ENCODE assay signal across 9 cellular contexts in the genomic region with DNA sequence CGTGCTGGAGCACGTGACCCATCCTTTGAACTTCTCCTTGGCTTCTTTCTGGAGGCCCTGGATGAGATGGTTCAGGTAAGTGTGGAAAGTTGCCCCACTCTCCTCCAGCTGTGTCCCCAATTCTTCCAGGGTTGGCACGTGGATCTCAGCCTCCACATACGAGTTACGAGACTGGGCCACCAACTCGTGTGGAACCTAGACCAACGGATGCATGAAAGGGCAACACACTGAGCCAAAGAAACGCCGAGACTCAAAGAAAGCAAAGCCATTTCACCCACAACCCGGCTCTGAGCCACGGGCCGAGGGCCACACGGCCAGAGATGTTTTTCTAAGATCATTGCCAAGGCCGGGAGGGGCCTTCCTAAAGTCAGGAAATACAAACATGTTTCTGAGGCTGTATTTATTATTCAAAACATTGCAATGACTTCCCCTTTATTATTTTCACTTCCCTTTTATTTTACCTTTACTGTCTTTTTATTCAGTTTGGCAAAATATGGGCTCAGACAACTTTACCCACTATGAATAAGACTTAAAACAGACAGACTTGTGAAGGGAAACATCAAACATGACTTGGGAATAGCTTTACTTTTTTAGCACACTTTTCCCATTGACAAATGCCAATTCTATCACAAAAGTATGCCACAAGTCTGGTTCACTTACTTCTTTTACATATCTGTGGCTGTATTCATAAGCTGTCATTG.
DNase-seq lines count a peak whose midpoint lies in the region; ATAC-seq and TF ChIP-seq lines count a peak whose summit lies in the region.
"Had no signal": no experiment of that assay in that cellular context is flagged by ENCODE, and none has a peak within 500 bp of the region (broad histone marks: within the 10 kb centered on the region; RNA-seq: fewer than 3 reads in every experiment).

No MANE protein-coding gene starts in this region.

- ATAC-seq in GM18861 (IDR thresholded peaks at IDR 0.05; ENCODE audit: unreplicated experiment): peak; percentile 50
- peak; percentile 38 for ATAC-seq in HG03108 (IDR thresholded peaks at IDR 0.05; ENCODE audit: unreplicated experiment)
- peak; percentile 49 to 61 for ATAC-seq in stimulated activated naive B cell treated with anti-CD40 and anti-IgM and Interleukin-4, amounts not matched to agents 10 μg/mL and 1 μg/mL and 100 μg/mL, for 72 hours (replicated peaks)
- ATAC-seq in GM21360 (IDR thresholded peaks at IDR 0.05; ENCODE audit: unreplicated experiment): no peak

- no peak overlapping the region for H3K27ac Mint-ChIP-seq in stimulated activated naive B cell treated with anti-CD40 and anti-IgM and Interleukin-4, amounts not matched to agents 10 μg/mL and 1 μg/mL and 100 μg/mL, for 72 hours
- no peak overlapping the region for H3K27ac Mint-ChIP-seq in activated CD4-positive, alpha-beta memory T cell treated with anti-CD3 and anti-CD28 coated beads for 36 hours
- H3K27ac Mint-ChIP-seq: immature natural killer cell had no signal

- H3K4me3 ChIP-seq in fibroblast of the aortic adventitia (ENCODE audit: low read depth, low read length): no peak overlapping the region

- no peak for TF ChIP-seq CTCF in fibroblast of the aortic adventitia (IDR thresholded peaks at IDR 0.05; ENCODE audit: insufficient read depth, low read length)

- POLR2A ChIA-PET in activated CD4-positive, alpha-beta memory T cell treated with anti-CD3 and anti-CD28 coated beads for 36 hours (lab: Charles Lee): no interaction called here

- intact Hi-C loops in activated CD4-positive, alpha-beta memory T cell treated with anti-CD3 and anti-CD28 coated beads for 36 hours (cut with micrococcal nuclease): no loop called here

- H3K27me3 Mint-ChIP-seq in stimulated activated naive B cell treated with anti-CD40 and anti-IgM and Interleukin-4, amounts not matched to agents 10 μg/mL and 1 μg/mL and 100 μg/mL, for 72 hours: peaks cover 12 to 23% of the 10 kb centered on the region in 2 donors
- peaks cover 5% of the 10 kb centered on the region for H3K27me3 Mint-ChIP-seq in activated CD4-positive, alpha-beta memory T cell treated with anti-CD3 and anti-CD28 coated beads for 36 hours

- DNase-seq in fibroblast of the aortic adventitia (ENCODE audit: low read depth): peak; percentile 70
- no peak for DNase-seq in stimulated activated naive B cell treated with anti-CD40 and anti-IgM and Interleukin-4, amounts not matched to agents 10 μg/mL and 1 μg/mL and 100 μg/mL, for 72 hours
- no peak for DNase-seq in GOT3 (lab: John Stamatoyannopoulos, UW)
- no peak for DNase-seq in GF-D8 (lab: John Stamatoyannopoulos, UW)
- DNase-seq in activated CD4-positive, alpha-beta memory T cell treated with anti-CD3 and anti-CD28 coated beads for 36 hours: no peak
- DNase-seq: immature natural killer cell had no signal

- peaks cover 26 to 28% of the 10 kb centered on the region in 2 donors for H3K4me1 Mint-ChIP-seq in stimulated activated naive B cell treated with anti-CD40 and anti-IgM and Interleukin-4, amounts not matched to agents 10 μg/mL and 1 μg/mL and 100 μg/mL, for 72 hours
- no peaks in the 10 kb centered on the region for H3K4me1 Mint-ChIP-seq in activated CD4-positive, alpha-beta memory T cell treated with anti-CD3 and anti-CD28 coated beads for 36 hours (ENCODE audit: low read depth)
- H3K4me1 Mint-ChIP-seq: immature natural killer cell had no signal

- peak overlapping the region; percentile 5 to 53 for H3K4me3 Mint-ChIP-seq in stimulated activated naive B cell treated with anti-CD40 and anti-IgM and Interleukin-4, amounts not matched to agents 10 μg/mL and 1 μg/mL and 100 μg/mL, for 72 hours
- H3K4me3 Mint-ChIP-seq in activated CD4-positive, alpha-beta memory T cell treated with anti-CD3 and anti-CD28 coated beads for 36 hours: no peak overlapping the region
- H3K4me3 Mint-ChIP-seq: immature natural killer cell had no signal

- CTCF ChIA-PET in activated CD4-positive, alpha-beta memory T cell treated with anti-CD3 and anti-CD28 coated beads for 36 hours (lab: Charles Lee): no interaction called here

- no peaks in the 10 kb centered on the region for H3K9me3 Mint-ChIP-seq in stimulated activated naive B cell treated with anti-CD40 and anti-IgM and Interleukin-4, amounts not matched to agents 10 μg/mL and 1 μg/mL and 100 μg/mL, for 72 hours
- H3K9me3 Mint-ChIP-seq in activated CD4-positive, alpha-beta memory T cell treated with anti-CD3 and anti-CD28 coated beads for 36 hours: no peaks in the 10 kb centered on the region

- H3K36me3 Mint-ChIP-seq in stimulated activated naive B cell treated with anti-CD40 and anti-IgM and Interleukin-4, amounts not matched to agents 10 μg/mL and 1 μg/mL and 100 μg/mL, for 72 hours: no peaks in the 10 kb centered on the region
- no peaks in the 10 kb centered on the region for H3K36me3 Mint-ChIP-seq in activated CD4-positive, alpha-beta memory T cell treated with anti-CD3 and anti-CD28 coated beads for 36 hours
- H3K36me3 Mint-ChIP-seq: immature natural killer cell had no signal
